Comparison of ENCODE assay signal across 33 cellular contexts in genomic region chr12:67211494-67211893, GRCh38.
"Had no signal": no experiment of that assay in that cellular context is flagged by ENCODE, and none has a peak within 500 bp of the region (broad histone marks: within the 10 kb centered on the region; RNA-seq: fewer than 3 reads in every experiment).

No MANE protein-coding gene starts in this region.

- H3K36me3 ChIP-seq: adrenal gland, ascending aorta, brain microvascular endothelial cell, breast epithelium, cardiac muscle cell had no signal

- H3K4me1 ChIP-seq: adrenal gland, ascending aorta, breast epithelium had no signal

- H3K9me3 ChIP-seq: adrenal gland, ascending aorta, body of pancreas, breast epithelium had no signal

- DNase-seq: activated effector memory CD4-positive, alpha-beta T cell treated with anti-CD3 and anti-CD28 coated beads, Interleukin-2, amount 50 U/mL, for 16 hours; activated effector memory CD4-positive, alpha-beta T cell treated with Interleukin-2 at 50 U/mL for 16 hours; activated gamma-delta T cell; activated gamma-delta T cell treated with Interleukin-2 at 50 U/mL for 16 hours; activated naive CD4-positive, alpha-beta T cell; activated naive CD4-positive, alpha-beta T cell treated with anti-CD3 and anti-CD28 coated beads for 36 hours; activated naive CD4-positive, alpha-beta T cell treated with anti-CD3 and anti-CD28 coated beads, Interleukin-2, amount 10 ng/mL, durations not matched to agents 7 days and 5 days; activated naive CD4-positive, alpha-beta T cell treated with anti-CD3 and anti-CD28 coated beads, Interleukin-2, amount 50 U/mL, for 16 hours; activated naive CD4-positive, alpha-beta T cell treated with Interleukin-2 at 50 U/mL for 16 hours; activated naive CD8-positive, alpha-beta T cell treated with anti-CD3 and anti-CD28 coated beads for 36 hours; activated naive CD8-positive, alpha-beta T cell treated with anti-CD3 and anti-CD28 coated beads, Interleukin-2, amount 10 ng/mL, durations not matched to agents 7 days and 5 days; activated naive CD8-positive, alpha-beta T cell treated with anti-CD3 and anti-CD28 coated beads, Interleukin-2, amount 50 U/mL, for 24 hours; activated T-cell treated with anti-CD3 and anti-CD28 coated beads, Interleukin-2, amount 50 U/mL, for 24 hours; activated T-cell treated with anti-CD3 and anti-CD28 coated beads, Interleukin-2, amount 50 U/mL, for 4 hours; activated T-cell treated with anti-CD3 and anti-CD28 coated beads, Interleukin-2, amount 50 U/mL, for 48 hours; activated T-cell treated with anti-CD3 and anti-CD28 coated beads, Interleukin-2, amount 50 U/mL, for 72 hours; adrenal gland; amniotic stem cell; amygdala; anterior cingulate cortex; aorta; body of pancreas; brain microvascular endothelial cell; caudate nucleus; central memory CD4-positive, alpha-beta T cell; cerebellar nuclear complex had no signal

- H3K4me3 ChIP-seq: adrenal gland, ascending aorta, body of pancreas, breast epithelium, cardiac muscle cell had no signal

- H3K27me3 ChIP-seq: adrenal gland, ascending aorta, body of pancreas, breast epithelium had no signal

- H3K27ac ChIP-seq: adrenal gland, ascending aorta, body of pancreas, brain microvascular endothelial cell, breast epithelium, cardiac muscle cell had no signal

- ATAC-seq: activated naive CD4-positive, alpha-beta T cell treated with anti-CD3 and anti-CD28 coated beads, Interleukin-2, amount 50 U/mL, for 72 hours; activated naive CD8-positive, alpha-beta T cell treated with anti-CD3 and anti-CD28 coated beads, Interleukin-2, amount 50 U/mL, for 24 hours; activated T-cell treated with anti-CD3 and anti-CD28 coated beads, Interleukin-2, amount 50 U/mL, for 4 hours; activated T-cell treated with anti-CD3 and anti-CD28 coated beads, Interleukin-2, amount 50 U/mL, for 72 hours; activated T-helper 17 cell treated with anti-CD3 and anti-CD28 coated beads, Interleukin-2, amount 50 U/mL, for 72 hours; body of pancreas had no signal

- FAIRE-seq: astrocyte, bronchial epithelial cell had no signal
